8 cellular contexts compared by ENCODE assay signal in genomic region chr19:2578911-2579677, GRCh38.
DNase-seq lines count a peak whose midpoint lies in the region; ATAC-seq and TF ChIP-seq lines count a peak whose summit lies in the region.

No MANE protein-coding gene starts in this region.

- H3K27ac Mint-ChIP-seq in T-helper 2 cell treated with Interferon-gamma antibody and Interleukin-4, amounts not matched to agents 5 μg/mL and 100 μg/mL, for 36 hours = no peak overlapping the region

- TF ChIP-seq CTCF in ascending aorta (IDR thresholded peaks at IDR 0.05) (peak; percentile 89 to 98 (median 97)), left ventricle myocardium inferior (IDR thresholded peaks at IDR 0.05; ENCODE audit: borderline replicate concordance) (peak; percentile 96)

- H3K4me1 ChIP-seq in ascending aorta (peaks cover 13 to 40% of the 10 kb centered on the region in 2 donors), left ventricle myocardium inferior (peaks cover 52% of the 10 kb centered on the region)

- peaks cover 2% of the 10 kb centered on the region for H3K4me1 Mint-ChIP-seq in T-helper 2 cell treated with Interferon-gamma antibody and Interleukin-4, amounts not matched to agents 5 μg/mL and 100 μg/mL, for 36 hours (ENCODE audit: low read depth)

- H3K36me3 Mint-ChIP-seq in T-helper 2 cell treated with Interferon-gamma antibody and Interleukin-4, amounts not matched to agents 5 μg/mL and 100 μg/mL, for 36 hours (ENCODE audit: low read depth) = no peaks in the 10 kb centered on the region

- H3K9me3 Mint-ChIP-seq in T-helper 2 cell treated with Interferon-gamma antibody and Interleukin-4, amounts not matched to agents 5 μg/mL and 100 μg/mL, for 36 hours = peaks cover 10% of the 10 kb centered on the region

- DNase-seq in D341Med (ENCODE audit: low spot score) (peak; percentile 81), LoVo (ENCODE audit: low spot score) (peak; percentile 86), ascending aorta (ENCODE audit: low spot score in 2 of 2) (peak; percentile 75 to 96), left ventricle myocardium inferior (peak; percentile 90), pons (ENCODE audit: low spot score) (peak; percentile 63), ureter (ENCODE audit: low spot score) (peak; percentile 88)
- DNase-seq in T-helper 2 cell treated with Interferon-gamma antibody and Interleukin-4, amounts not matched to agents 5 μg/mL and 100 μg/mL, for 36 hours (ENCODE audit: low spot score) = peak; percentile 51

- H3K27me3 Mint-ChIP-seq in T-helper 2 cell treated with Interferon-gamma antibody and Interleukin-4, amounts not matched to agents 5 μg/mL and 100 μg/mL, for 36 hours (ENCODE audit: low read depth) = peaks cover 24% of the 10 kb centered on the region

- peak overlapping the region; percentile 43 for H3K4me3 Mint-ChIP-seq in T-helper 2 cell treated with Interferon-gamma antibody and Interleukin-4, amounts not matched to agents 5 μg/mL and 100 μg/mL, for 36 hours

- ATAC-seq in GM21786 (IDR thresholded peaks at IDR 0.05; ENCODE audit: unreplicated experiment) = no peak

- no peaks in the 10 kb centered on the region for H3K9me3 ChIP-seq in ascending aorta
- H3K9me3 ChIP-seq in left ventricle myocardium inferior (replicated peaks) = peaks cover 23% of the 10 kb centered on the region

- peak overlapping the region; percentile 84 to 90 for H3K27ac ChIP-seq in ascending aorta
- peak overlapping the region; percentile 95 for H3K27ac ChIP-seq in left ventricle myocardium inferior (replicated peaks)

- no peaks in the 10 kb centered on the region for H3K27me3 ChIP-seq in ascending aorta
- H3K27me3 ChIP-seq in left ventricle myocardium inferior (ENCODE audit: low read depth) = no peaks in the 10 kb centered on the region

- peak overlapping the region; percentile 50 to 60 for H3K4me3 ChIP-seq in ascending aorta
- peak overlapping the region; percentile 70 for H3K4me3 ChIP-seq in left ventricle myocardium inferior

- no peaks in the 10 kb centered on the region for H3K36me3 ChIP-seq in ascending aorta
- H3K36me3 ChIP-seq in left ventricle myocardium inferior = no peaks in the 10 kb centered on the region

- intact Hi-C loops in ascending aorta (cut with DNase I) (loop anchor here (1.0 to 2.0 kb wide), 5 partner anchors 20 to 105 kb away; no protein-coding TSS in a partner anchor), left ventricle myocardium inferior (cut with micrococcal nuclease) (no loop called here)
